ENCODE assay signal across 19 cellular contexts in genomic region chr21:39519835-39520234, GRCh38.
A peak's percentile ranks its signal among the peaks of the same experiment; 100 is the strongest.
DNase-seq lines count a peak whose midpoint lies in the region; ATAC-seq, FAIRE-seq and TF ChIP-seq lines count a peak whose summit lies in the region.
"Had no signal": no experiment of that assay in that cellular context is flagged by ENCODE, and none has a peak within 500 bp of the region (broad histone marks: within the 10 kb centered on the region; RNA-seq: fewer than 3 reads in every experiment).

No MANE protein-coding gene starts in this region.

- H3K4me1 ChIP-seq in heart left ventricle (peaks cover 0 to 32% (median 5%) of the 10 kb centered on the region in 12 donors), right atrium auricular region (peaks cover 0 to under 1% of the 10 kb centered on the region in 2 donors)
- H3K4me1 ChIP-seq: SJCRH30 had no signal

- no peaks in the 10 kb centered on the region for H3K27me3 ChIP-seq in heart left ventricle
- H3K27me3 ChIP-seq in right atrium auricular region: no peaks in the 10 kb centered on the region
- H3K27me3 ChIP-seq: SJCRH30 had no signal

- ATAC-seq in heart left ventricle (peak; percentile 41 to 75 (median 68)), left ventricle myocardium superior (peak; percentile 68), HG03520 (IDR thresholded peaks at IDR 0.05; ENCODE audit: unreplicated experiment) (no peak)

- H3K36me3 ChIP-seq in heart left ventricle (peaks cover 0 to 14% (median 0%) of the 10 kb centered on the region in 9 donors), right atrium auricular region (no peaks in the 10 kb centered on the region)
- H3K36me3 ChIP-seq: SJCRH30 had no signal

- no peaks in the 10 kb centered on the region for H3K9me3 ChIP-seq in heart left ventricle
- H3K9me3 ChIP-seq in right atrium auricular region: no peaks in the 10 kb centered on the region
- H3K9me3 ChIP-seq: SJCRH30 had no signal

- DNase-seq in heart left ventricle: no peak
- DNase-seq in right atrium auricular region (ENCODE audit: low spot score): no peak
- DNase-seq in NCI-H1694 treated with DMSO at 0.1 percent for 48 hours (lab: John Stamatoyannopoulos, UW): peak; percentile 44
- DNase-seq in left ventricle myocardium superior: no peak
- no peak for DNase-seq in HTR-8/SVneo (ENCODE audit: insufficient read length, low spot score)
- DNase-seq in stimulated activated CD4-positive, alpha-beta T cell treated with anti-CD3 and anti-CD28 coated beads, Interleukin-4, amount 100 ng/mL, for 24 hours: no peak
- DNase-seq: CD4-positive, CD25-positive, alpha-beta regulatory T cell; DMS79; H7; HFFc6; KBM-7; NCI-H1092; NCI-H146; NCI-H446; NK-92 treated with Interleukin-12 subunit alpha and Interleukin-12 subunit beta, amount 100 ng/mL, for 24 hours; SJCRH30 had no signal

- no peak for FAIRE-seq in HTR-8/SVneo (lab: Jason Lieb, UNC)

- H3K27ac ChIP-seq in heart left ventricle (peak overlapping the region in 1 of 12 donors; percentile 3), right atrium auricular region (no peak overlapping the region)
- H3K27ac ChIP-seq: HL-60, RWPE1, SJCRH30 had no signal

- TF ChIP-seq POLR2A in heart left ventricle (IDR thresholded peaks at IDR 0.05): no peak

- WGBS in heart left ventricle, 4 donors: 74 to 80% (median 77%) methylated on average over 8 of the region's 8 CpGs

- H3K4me3 ChIP-seq in heart left ventricle (no peak overlapping the region), right atrium auricular region (no peak overlapping the region)
- H3K4me3 ChIP-seq: SJCRH30 had no signal

- intact Hi-C loops in heart left ventricle (cut with DNase I) (loop anchor here in 6 of 10 donors (1.0 to 10.0 kb wide), 7 partner anchors 52 to 347 kb away; partner anchors contain the start of gene PCP4 (in 1 of the 6)), left ventricle myocardium superior (cut with micrococcal nuclease) (loop anchor here (2.0 kb wide), 1 partner anchor 195 kb away; no protein-coding TSS in a partner anchor)

- TF ChIP-seq CTCF in heart left ventricle (IDR thresholded peaks at IDR 0.05) (no peak), right atrium auricular region (IDR thresholded peaks at IDR 0.05) (no peak)
